12 cellular contexts compared by ENCODE assay signal in the genomic region with DNA sequence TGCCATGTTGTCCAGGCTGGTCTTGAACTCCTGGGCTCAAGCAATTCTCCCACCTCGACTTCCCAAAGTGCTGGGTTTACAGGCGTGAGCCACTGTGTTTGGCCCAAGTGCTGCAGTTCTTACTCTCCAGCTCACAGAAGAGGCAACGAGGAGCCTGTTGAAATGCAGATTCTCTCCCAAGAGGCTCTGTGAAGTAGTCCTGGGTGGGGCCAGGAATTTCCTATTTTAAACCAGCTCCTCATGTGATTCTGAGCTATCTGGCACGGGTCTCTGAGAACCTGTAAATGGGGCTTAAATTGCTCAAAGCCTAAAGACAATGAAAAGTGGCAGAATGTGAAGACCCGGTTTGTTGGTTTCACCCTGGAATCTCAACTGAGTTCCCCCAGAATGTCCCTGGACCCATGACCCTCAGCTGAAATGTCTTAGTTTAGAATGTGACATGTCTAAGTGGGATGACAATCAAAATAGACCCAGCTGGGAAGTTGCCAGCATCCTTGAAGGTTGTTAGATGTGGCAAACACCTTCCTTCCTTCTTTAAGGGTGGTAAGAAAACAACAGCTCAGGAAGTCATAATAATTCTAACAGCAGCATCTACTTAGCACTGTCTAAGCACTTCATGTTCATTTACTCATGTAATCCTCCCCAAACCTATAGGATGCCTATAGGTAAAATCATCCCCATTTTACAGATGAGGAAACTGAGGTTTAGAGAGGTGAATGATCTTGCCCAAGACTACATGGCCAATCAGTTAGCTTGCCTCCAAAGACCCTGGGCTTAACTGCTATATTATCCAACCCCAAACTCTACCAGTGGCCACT. TPM values are rescaled to one million over a fixed set of nuclear protein-coding genes. Genes with fewer than 3 reads are reported as not detected.
DNase-seq lines count a peak whose midpoint lies in the region; ATAC-seq, FAIRE-seq and TF ChIP-seq lines count a peak whose summit lies in the region.
"Had no signal": no experiment of that assay in that cellular context is flagged by ENCODE, and none has a peak within 500 bp of the region (broad histone marks: within the 10 kb centered on the region; RNA-seq: fewer than 3 reads in every experiment).

No MANE protein-coding gene starts in this region.

- no peak for TF ChIP-seq RAD21 in GM12878 (IDR thresholded peaks at IDR 0.05; ENCODE audit: insufficient read depth, low read depth, low read length)

- H3K4me2 ChIP-seq in GM12878 (ENCODE audit: control insufficient read depth, insufficient read depth): no peak overlapping the region
- H3K4me2 ChIP-seq in neural progenitor cell: no peak overlapping the region

- 52% methylated on average over 5 of the region's 5 CpGs for WGBS in GM12878 (ENCODE audit: insufficient coverage, insufficient replicate concordance, low lambda C conversion rate, missing lambda C conversion rate)

- peak overlapping the region; percentile 91 to 100 (median 96) for H3K4me3 Mint-ChIP-seq in CD8-positive, alpha-beta memory T cell
- H3K4me3 Mint-ChIP-seq in neural progenitor cell: no peak overlapping the region

- RAD21 ChIA-PET in GM12878 (lab: Charles Lee; ENCODE audit: unreplicated experiment): interaction anchor here (0.8 to 5.0 kb wide), 6 partner anchors 12 to 411 kb away, joined by 3 to 35 read pairs (median 4); no protein-coding TSS in a partner anchor

- peak overlapping the region; percentile 13 for H2AFZ ChIP-seq in GM12878 (ENCODE audit: control insufficient read depth, low read depth, low read length)
- H2AFZ ChIP-seq in neural progenitor cell (replicated peaks): no peak overlapping the region

- H3K27ac ChIP-seq in CD8-positive, alpha-beta memory T cell (ENCODE audit: low read depth, low read length): peak overlapping the region; percentile 60
- no peak overlapping the region for H3K27ac ChIP-seq in GM12878 (ENCODE audit: control insufficient read depth, insufficient read depth)
- no peak overlapping the region for H3K27ac ChIP-seq in neural progenitor cell
- H3K27ac ChIP-seq in A673 (ENCODE audit: low read depth, low read length, poor library complexity, severe bottlenecking): no peak overlapping the region
- no peak overlapping the region for H3K27ac ChIP-seq in WERI-Rb-1
- H3K27ac ChIP-seq: adrenal gland, right lobe of liver had no signal

- H3K27ac Mint-ChIP-seq in CD8-positive, alpha-beta memory T cell: peak overlapping the region; percentile 84 to 100 (median 99)
- peak overlapping the region; percentile 93 for H3K27ac Mint-ChIP-seq in neural progenitor cell

- H3K9ac ChIP-seq in GM12878 (ENCODE audit: control insufficient read depth, insufficient read depth, low read length) (no peak overlapping the region), neural progenitor cell (no peak overlapping the region)

- SMC1A ChIA-PET in GM12878 (lab: Charles Lee; ENCODE audit: uncharacterized antibody, unreplicated experiment): interaction anchor here (0.6 to 4.1 kb wide), 15 partner anchors 11 to 622 kb away, joined by 3 to 30 read pairs (median 4); no protein-coding TSS in a partner anchor

- H3K27me3 Mint-ChIP-seq in CD8-positive, alpha-beta memory T cell: peaks cover 0 to 1% of the 10 kb centered on the region in 2 donors
- H3K27me3 Mint-ChIP-seq in neural progenitor cell (ENCODE audit: insufficient read depth, low read depth): peaks cover 2% of the 10 kb centered on the region

- CTCF ChIA-PET in CD8-positive, alpha-beta memory T cell (lab: Charles Lee): interaction anchor here (1.1 to 9.8 kb wide), 6 partner anchors 11 to 411 kb away, joined by 3 to 104 read pairs (median 8); no protein-coding TSS in a partner anchor
- CTCF ChIA-PET in GM12878 (lab: Yijun Ruan, JAX): interaction anchor here (0.6 to 7.1 kb wide), 5 partner anchors 13 to 730 kb away, joined by 3 to 59 read pairs (median 3); no protein-coding TSS in a partner anchor
- CTCF ChIA-PET in A673 (lab: Charles Lee): no interaction called here

- H3K4me3 ChIP-seq in CD8-positive, alpha-beta memory T cell (ENCODE audit: low read length): peak overlapping the region; percentile 42
- H3K4me3 ChIP-seq in GM12878 (no peak overlapping the region), neural progenitor cell (no peak overlapping the region), A673 (ENCODE audit: low read depth, low read length, poor library complexity, severe bottlenecking) (no peak overlapping the region), WERI-Rb-1 (ENCODE audit: low read depth, low read length) (no peak overlapping the region)
- H3K4me3 ChIP-seq: adrenal gland, right lobe of liver had no signal

- in situ Hi-C loops in SK-MEL-5 (cut with HindIII; ENCODE audit: low pct_unique_long_range_greater_than_20kb, low sequenced_read_pairs): no loop called here
- in situ Hi-C loops in GM12878 (cut with MboI): no loop called here

- no peaks in the 10 kb centered on the region for H3K79me2 ChIP-seq in GM12878 (ENCODE audit: control insufficient read depth, insufficient read depth, low read length)
- H3K79me2 ChIP-seq in neural progenitor cell (ENCODE audit: low read depth): peaks cover 30% of the 10 kb centered on the region

- intact Hi-C loops in GM12878 (cut with micrococcal nuclease; ENCODE audit: unreplicated experiment) (no loop called here), A673 (cut with micrococcal nuclease; ENCODE audit: unreplicated experiment) (no loop called here)

- no peak for TF ChIP-seq EP300 in GM12878 (IDR thresholded peaks at IDR 0.05; ENCODE audit: borderline replicate concordance in 1 of 2, control insufficient read depth in 1 of 2, low read depth in 2 of 2, low read length in 2 of 2)

- peaks cover 13 to 70% (median 31%) of the 10 kb centered on the region in 3 donors for H3K36me3 Mint-ChIP-seq in CD8-positive, alpha-beta memory T cell
- H3K36me3 Mint-ChIP-seq in neural progenitor cell: peaks cover 1% of the 10 kb centered on the region

- FAIRE-seq in GM12878 (lab: Jason Lieb, UNC): no peak

- H3F3A ChIP-seq in neural progenitor cell (ENCODE audit: low read depth): no peaks in the 10 kb centered on the region

- H3K36me3 ChIP-seq in CD8-positive, alpha-beta memory T cell (ENCODE audit: insufficient read depth, low read length): no peaks in the 10 kb centered on the region
- no peaks in the 10 kb centered on the region for H3K36me3 ChIP-seq in GM12878 (ENCODE audit: control insufficient read depth in 2 of 2, insufficient read depth in 2 of 2, low read length in 1 of 2)
- H3K36me3 ChIP-seq in neural progenitor cell: no peaks in the 10 kb centered on the region
- H3K36me3 ChIP-seq in A673 (ENCODE audit: insufficient read depth, low read length, poor library complexity, severe bottlenecking): no peaks in the 10 kb centered on the region
- no peaks in the 10 kb centered on the region for H3K36me3 ChIP-seq in WERI-Rb-1
- H3K36me3 ChIP-seq: adrenal gland, right lobe of liver had no signal

- H3K4me1 ChIP-seq in CD8-positive, alpha-beta memory T cell (ENCODE audit: insufficient read depth, low read length): peaks cover 89% of the 10 kb centered on the region
- H3K4me1 ChIP-seq in GM12878 (ENCODE audit: control insufficient read depth, insufficient read depth, low read length): peaks cover 9% of the 10 kb centered on the region
- H3K4me1 ChIP-seq in neural progenitor cell: peaks cover 11% of the 10 kb centered on the region
- peaks cover 3% of the 10 kb centered on the region for H3K4me1 ChIP-seq in A673 (ENCODE audit: insufficient read depth, low read length, poor library complexity, severe bottlenecking)

- POLR2A ChIA-PET in CD8-positive, alpha-beta memory T cell (lab: Charles Lee): interaction anchor here (1.2 to 4.6 kb wide), 5 partner anchors 9 to 45 kb away, joined by 4 to 174 read pairs (median 7); no protein-coding TSS in a partner anchor
- POLR2A ChIA-PET in GM12878 (lab: Charles Lee): interaction anchor here (0.6 to 3.3 kb wide), 3 partner anchors 11 to 40 kb away, joined by 3 to 28 read pairs (median 3); no protein-coding TSS in a partner anchor
- POLR2A ChIA-PET in A673 (lab: Charles Lee; ENCODE audit: low non-redundant PET): no interaction called here

- TF ChIP-seq POLR2A in GM12878 (IDR thresholded peaks at IDR 0.05; ENCODE audit: low read depth, low read length): no peak

- H4K20me1 ChIP-seq in GM12878 (ENCODE audit: control insufficient read depth, insufficient read depth) (no peaks in the 10 kb centered on the region), neural progenitor cell (ENCODE audit: low read depth) (no peaks in the 10 kb centered on the region)

- peaks cover 0 to 3% (median 0%) of the 10 kb centered on the region in 5 donors for H3K9me3 Mint-ChIP-seq in CD8-positive, alpha-beta memory T cell
- H3K9me3 Mint-ChIP-seq in neural progenitor cell: peaks cover 7% of the 10 kb centered on the region

- ATAC-seq in GM12878: no peak

- H3K9me3 ChIP-seq in CD8-positive, alpha-beta memory T cell (ENCODE audit: low read length): no peaks in the 10 kb centered on the region
- H3K9me3 ChIP-seq in GM12878 (replicated peaks; ENCODE audit: control insufficient read depth, insufficient read depth, low read length) (no peaks in the 10 kb centered on the region; the same call in 2 of the 3 replicates), neural progenitor cell (ENCODE audit: low read depth) (no peaks in the 10 kb centered on the region), A673 (ENCODE audit: low read depth, low read length, poor library complexity, severe bottlenecking) (no peaks in the 10 kb centered on the region), WERI-Rb-1 (ENCODE audit: severe bottlenecking) (peaks cover 5% of the 10 kb centered on the region)
- H3K9me3 ChIP-seq: adrenal gland, right lobe of liver had no signal

- BruUV-seq in GM12878 (replicated peaks; lab: Mats Ljungman, UMichigan): no TSS peak
- no TSS peak for BruUV-seq in A673 (replicated peaks; lab: Mats Ljungman, UMichigan)

- H3K4me1 Mint-ChIP-seq in CD8-positive, alpha-beta memory T cell: peaks cover 74 to 87% (median 78%) of the 10 kb centered on the region in 3 donors
- peaks cover 31% of the 10 kb centered on the region for H3K4me1 Mint-ChIP-seq in neural progenitor cell

- H3K27me3 ChIP-seq in CD8-positive, alpha-beta memory T cell (ENCODE audit: insufficient read depth, low read length, poor library complexity, severe bottlenecking): no peaks in the 10 kb centered on the region
- H3K27me3 ChIP-seq in GM12878 (replicated peaks in 1 of 2; ENCODE audit: control insufficient read depth in 2 of 2, insufficient read depth in 2 of 2, low read length in 1 of 2) (no peaks in the 10 kb centered on the region), neural progenitor cell (no peaks in the 10 kb centered on the region), A673 (replicated peaks; ENCODE audit: insufficient read depth, low read depth, low read length, poor library complexity) (no peaks in the 10 kb centered on the region), WERI-Rb-1 (ENCODE audit: insufficient read depth, low read depth, severe bottlenecking) (peaks cover 94% of the 10 kb centered on the region)
- H3K27me3 ChIP-seq: adrenal gland, right lobe of liver had no signal

- TF ChIP-seq CTCF in GM12878 (IDR thresholded peaks at IDR 0.05 in 2 of 3, conservative IDR thresholded peaks at IDR 0.05 in 1 of 3; ENCODE audit: control insufficient read depth in 2 of 3, extremely low read depth in 1 of 3, insufficient read depth in 1 of 3, low read depth in 3 of 3, low read length in 3 of 3): no peak
- no peak for TF ChIP-seq CTCF in neural progenitor cell (IDR thresholded peaks at IDR 0.05)
- no peak for TF ChIP-seq CTCF in A673 (conservative IDR thresholded peaks at IDR 0.05; ENCODE audit: low read depth, low read length)
- no peak for TF ChIP-seq CTCF in WERI-Rb-1 (IDR thresholded peaks at IDR 0.05; ENCODE audit: low read depth, low read length)

- peak; percentile 38 to 84 (median 78) for DNase-seq in CD8-positive, alpha-beta memory T cell
- DNase-seq in SK-MEL-5 (ENCODE audit: low read depth, low spot score): peak; percentile 9
- no peak for DNase-seq in GM12878 (ENCODE audit: low read depth, low spot score)
- no peak for DNase-seq in neural progenitor cell (ENCODE audit: low spot score)
- DNase-seq in A673 (ENCODE audit: low spot score): no peak
- DNase-seq in midbrain (lab: John Stamatoyannopoulos, UW): no peak
- DNase-seq in WERI-Rb-1: no peak
- no peak for DNase-seq in Kasumi-1 (lab: John Stamatoyannopoulos, UW)
- DNase-seq: EL, erythroblast, right lobe of liver had no signal

RNA-seq across cellular contexts. Expression of a gene that starts 20.8 kb away (rescaled TPM):
- total RNA-seq in CD8-positive, alpha-beta memory T cell: 100 to 1,000 TPM; 183 to 194 TPM
- 316 TPM for polyA plus RNA-seq in CD8-positive, alpha-beta memory T cell
- total RNA-seq in SK-MEL-5 (2014; rRNA removed; shearing (Covaris generic)): 248 and 278 TPM in 2 replicates
- polyA plus RNA-seq in SK-MEL-5 (2015; cell fraction: cytosol; rRNA removed): 174 and 222 TPM in 2 replicates
- polyA plus RNA-seq in SK-MEL-5 (2015; cell fraction: nucleus; rRNA removed): 47.2 and 59.7 TPM in 2 replicates
- total RNA-seq in GM12878 (2013; cell fraction: nucleolus; rRNA removed): 77.0 and 85.3 TPM in 2 replicates
- 251 and 274 TPM in 2 replicates for total RNA-seq in GM12878 (2014; rRNA removed)
- 274 and 284 TPM in 2 replicates for total RNA-seq in GM12878 (2014; rRNA removed; fragmentation: Illumina TruSeq; extraction: Trizol)
- 264 and 294 TPM in 2 replicates for total RNA-seq in GM12878 (2021)
- polyA plus RNA-seq in GM12878 (2011; ENCODE audit: low read depth): 302 TPM
- polyA plus RNA-seq in GM12878 (2011; rRNA removed): 489 and 621 TPM in 2 replicates
- 328 and 400 TPM in 2 replicates for polyA plus RNA-seq in GM12878 (2011; cell fraction: cytosol; rRNA removed)
- polyA plus RNA-seq in GM12878 (2011; cell fraction: nucleus; rRNA removed): 156 and 195 TPM in 2 replicates
- 272 and 296 TPM in 2 replicates for polyA plus RNA-seq in GM12878 (2012)
- polyA plus RNA-seq in GM12878 (2014; fragmentation: Illumina TruSeq; extraction: Trizol): 451 and 464 TPM in 2 replicates
- 1,000 to 10,000 TPM; 1,461 to 1,656 TPM for polyA plus RNA-seq in GM12878 (2014; fragmentation: Nextera tagmentation; extraction: Ambion mirVana)
- polyA plus RNA-seq in GM12878 (2014; rRNA removed): 299 and 374 TPM in 2 replicates
- polyA plus RNA-seq in GM12878 (2016; fragmentation: Nextera tagmentation; extraction: Ambion mirVana): 100 to 1,000 TPM; 610 to 625 TPM
- 172 and 176 TPM in 2 replicates for polyA minus RNA-seq in GM12878 (2011; rRNA and poly(A)+ RNA removed)
- polyA minus RNA-seq in GM12878 (2011; cell fraction: cytosol; rRNA and poly(A)+ RNA removed): 36.1 and 53.4 TPM in 2 replicates
- 45.9 and 63.6 TPM in 2 replicates for polyA minus RNA-seq in GM12878 (2011; cell fraction: nucleus; rRNA and poly(A)+ RNA removed)
- 271 and 309 TPM in 2 replicates for total RNA-seq in neural progenitor cell (ENCODE audit: low replicate concordance)
- 254 and 255 TPM in 2 replicates for total RNA-seq in A673 (2021)

Comparison
In these comparisons a context has a peak if more than half of its experiments do, and no peak if none do; other contexts are left out.
1. DNase-seq: peak in CD8-positive, alpha-beta memory T cell (5 of 5) and SK-MEL-5 (single experiment); none in GM12878 (single experiment), neural progenitor cell (single experiment), A673 (single experiment), midbrain (single experiment), WERI-Rb-1 (single experiment) and Kasumi-1 (0 of 2).